Comparison of ENCODE assay signal across 10 cellular contexts in the genomic region with DNA sequence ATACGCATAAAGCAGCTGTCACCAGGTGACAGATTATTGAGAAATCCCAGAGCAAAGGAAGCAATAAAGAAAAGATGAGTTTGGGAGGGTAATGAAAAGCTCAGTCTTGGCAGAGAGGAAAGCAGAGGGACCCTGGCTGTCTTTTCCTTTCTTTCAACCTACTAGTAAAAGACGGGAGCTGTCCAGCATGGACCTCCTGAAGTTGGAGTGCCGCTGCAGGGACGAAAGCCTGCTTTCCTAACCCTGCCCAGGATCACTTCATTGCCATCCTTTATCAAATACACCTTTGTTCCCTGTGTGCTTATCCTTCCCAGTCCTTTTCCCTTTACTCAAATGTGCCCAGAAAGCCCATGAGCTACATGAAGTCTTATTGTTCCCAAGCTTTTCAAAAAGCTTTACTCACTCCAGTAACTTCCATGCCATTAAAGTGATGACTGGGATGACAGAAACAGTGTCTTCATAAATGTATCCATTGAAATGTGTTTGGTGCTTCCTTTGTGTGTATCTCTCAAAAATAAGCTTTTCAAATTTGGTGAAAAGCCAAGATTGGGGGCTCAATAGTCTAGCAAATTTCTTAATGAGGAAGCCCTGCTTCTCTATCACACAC. TPM values are rescaled to one million over a fixed set of nuclear protein-coding genes. Genes with fewer than 3 reads are reported as not detected.
DNase-seq lines count a peak whose midpoint lies in the region; FAIRE-seq and TF ChIP-seq lines count a peak whose summit lies in the region.
"Had no signal": no experiment of that assay in that cellular context is flagged by ENCODE, and none has a peak within 500 bp of the region (broad histone marks: within the 10 kb centered on the region; RNA-seq: fewer than 3 reads in every experiment).

No MANE protein-coding gene starts in this region.

- H4K91ac ChIP-seq in neuronal stem cell (ENCODE audit: low read depth, low read length, poor library complexity) = no peak overlapping the region

- no peak overlapping the region for H3K27ac ChIP-seq in neuronal stem cell (replicated peaks; ENCODE audit: low read length)
- H3K27ac ChIP-seq: epithelial cell of prostate had no signal

- peaks cover 3 to 4% of the 10 kb centered on the region in 2 donors for H3K4me1 ChIP-seq in neuronal stem cell (ENCODE audit: control insufficient read depth in 2 of 2, insufficient read depth in 1 of 2, low read depth in 1 of 2, low read length in 2 of 2)

- H3K36me3 ChIP-seq in bronchial epithelial cell (ENCODE audit: control insufficient read depth, insufficient read depth, low read length) (no peaks in the 10 kb centered on the region), neuronal stem cell (replicated peaks in 1 of 2; ENCODE audit: control insufficient read depth in 2 of 2, insufficient read depth in 2 of 2, low read length in 2 of 2) (no peaks in the 10 kb centered on the region)

- no peak overlapping the region for H4K8ac ChIP-seq in neuronal stem cell (ENCODE audit: low read depth, low read length)

- WGBS in neuronal stem cell (ENCODE audit: extremely low coverage in 2 of 2, insufficient read length in 2 of 2, insufficient replicate concordance in 1 of 2), 2 donors = no CpG with 5 or more reads among the region's 4 CpGs

- H3K14ac ChIP-seq in neuronal stem cell (ENCODE audit: low read length) = no peak overlapping the region

- peak; percentile 15 for DNase-seq in NOMO-1 treated with DMSO at 0.1 percent for 48 hours (lab: John Stamatoyannopoulos, UW; ENCODE audit: unreplicated experiment)
- no peak for DNase-seq in NOMO-1 (lab: John Stamatoyannopoulos, UW; ENCODE audit: unreplicated experiment in 2 of 2)
- DNase-seq in MV-4-11 (lab: John Stamatoyannopoulos, UW) = peak; percentile 13
- DNase-seq in bronchial epithelial cell (ENCODE audit: low read depth) = peak; percentile 24
- peak; percentile 61 for DNase-seq in neuronal stem cell (ENCODE audit: low spot score)
- no peak for DNase-seq in cortex of kidney (lab: John Stamatoyannopoulos, UW)
- DNase-seq in DMS79 treated with DMSO at 0.1 percent for 48 hours (lab: John Stamatoyannopoulos, UW) = no peak
- no peak for DNase-seq in NCI-H1694 treated with DMSO at 0.1 percent for 48 hours (lab: John Stamatoyannopoulos, UW)
- DNase-seq: naive thymus-derived CD8-positive, alpha-beta T cell had no signal

- no peaks in the 10 kb centered on the region for H3K27me3 ChIP-seq in bronchial epithelial cell (ENCODE audit: control insufficient read depth, insufficient read depth, low read length)
- peaks cover 0 to 32% (median 16%) of the 10 kb centered on the region in 3 experiments for H3K27me3 ChIP-seq in neuronal stem cell (ENCODE audit: control insufficient read depth in 3 of 3, insufficient read depth in 3 of 3, low read depth in 1 of 3, low read length in 3 of 3)

- no peak overlapping the region for H2BK15ac ChIP-seq in neuronal stem cell (ENCODE audit: low read length)

- no peak overlapping the region for H3K4me3 ChIP-seq in bronchial epithelial cell (ENCODE audit: low read depth, low read length)
- H3K4me3 ChIP-seq in neuronal stem cell (ENCODE audit: low read length in 2 of 2) = no peak overlapping the region

- H2BK12ac ChIP-seq in neuronal stem cell (ENCODE audit: low read length) = no peak overlapping the region

- no peak overlapping the region for H3K23ac ChIP-seq in neuronal stem cell (ENCODE audit: low read depth, low read length, poor library complexity)

- TF ChIP-seq CTCF in bronchial epithelial cell (IDR thresholded peaks at IDR 0.05; ENCODE audit: insufficient read depth, low read length, severe bottlenecking) = no peak

- no peak overlapping the region for H3K4ac ChIP-seq in neuronal stem cell (ENCODE audit: low read length)

- H2BK120ac ChIP-seq in neuronal stem cell (ENCODE audit: low read depth, low read length) = no peak overlapping the region

- no peak overlapping the region for H2AK5ac ChIP-seq in neuronal stem cell (ENCODE audit: low read depth, low read length)

- H3K9me3 ChIP-seq in neuronal stem cell (replicated peaks in 1 of 2; ENCODE audit: control insufficient read depth in 2 of 2, insufficient read depth in 1 of 2, low read depth in 1 of 2, low read length in 2 of 2) = no peaks in the 10 kb centered on the region

- H3K9ac ChIP-seq in neuronal stem cell (ENCODE audit: low read depth, low read length, poor library complexity) = no peak overlapping the region

- H3K79me1 ChIP-seq in neuronal stem cell (ENCODE audit: low read depth, low read length) = no peaks in the 10 kb centered on the region

- H2AFZ ChIP-seq in neuronal stem cell (ENCODE audit: low read length) = no peak overlapping the region

- no peak overlapping the region for H3K4me2 ChIP-seq in neuronal stem cell (ENCODE audit: insufficient read depth, low read length, poor library complexity, severe bottlenecking)

- FAIRE-seq in bronchial epithelial cell (lab: Jason Lieb, UNC) = no peak

- no peak overlapping the region for H3K18ac ChIP-seq in neuronal stem cell (ENCODE audit: low read length)

- no peak overlapping the region for H2BK5ac ChIP-seq in neuronal stem cell (ENCODE audit: low read length)

RNA-seq across cellular contexts. Expression of a gene that starts 3.7 kb away (rescaled TPM):
- 12.2 and 14.0 TPM in 2 replicates for total RNA-seq in bronchial epithelial cell
- polyA plus RNA-seq in neuronal stem cell (2013, experiment 1 of 2) = 3.7 TPM
- 4.0 TPM for polyA plus RNA-seq in neuronal stem cell (2013, experiment 2 of 2)

RNA-seq across cellular contexts. Expression of a gene that starts 33.9 kb away (rescaled TPM):
- total RNA-seq in bronchial epithelial cell = 0.26 TPM in 1 of 2 replicates, not detected in the other
- polyA plus RNA-seq in neuronal stem cell (2013, experiment 1 of 2) = 29.5 TPM
- polyA plus RNA-seq in neuronal stem cell (2013, experiment 2 of 2) = 28.8 TPM
- total RNA-seq: naive thymus-derived CD8-positive, alpha-beta T cell had no signal
- polyA plus RNA-seq: naive thymus-derived CD8-positive, alpha-beta T cell had no signal

RNA-seq across cellular contexts. Expression of a gene that starts 57.6 kb away (rescaled TPM):
- total RNA-seq in bronchial epithelial cell = 26.9 and 41.7 TPM in 2 replicates
- 20.0 TPM for polyA plus RNA-seq in neuronal stem cell (2013, experiment 1 of 2)
- polyA plus RNA-seq in neuronal stem cell (2013, experiment 2 of 2) = 19.1 TPM

Comparison
In these comparisons a context has a peak if more than half of its experiments do, and no peak if none do; other contexts are left out.
1. DNase-seq: peak in NOMO-1 treated with DMSO at 0.1 percent for 48 hours (single experiment), MV-4-11 (single experiment), bronchial epithelial cell (single experiment) and neuronal stem cell (single experiment); none in NOMO-1 (0 of 2), cortex of kidney (single experiment), DMS79 treated with DMSO at 0.1 percent for 48 hours (single experiment) and NCI-H1694 treated with DMSO at 0.1 percent for 48 hours (single experiment).